ENCODE assay signal across 11 cellular contexts in the genomic region with DNA sequence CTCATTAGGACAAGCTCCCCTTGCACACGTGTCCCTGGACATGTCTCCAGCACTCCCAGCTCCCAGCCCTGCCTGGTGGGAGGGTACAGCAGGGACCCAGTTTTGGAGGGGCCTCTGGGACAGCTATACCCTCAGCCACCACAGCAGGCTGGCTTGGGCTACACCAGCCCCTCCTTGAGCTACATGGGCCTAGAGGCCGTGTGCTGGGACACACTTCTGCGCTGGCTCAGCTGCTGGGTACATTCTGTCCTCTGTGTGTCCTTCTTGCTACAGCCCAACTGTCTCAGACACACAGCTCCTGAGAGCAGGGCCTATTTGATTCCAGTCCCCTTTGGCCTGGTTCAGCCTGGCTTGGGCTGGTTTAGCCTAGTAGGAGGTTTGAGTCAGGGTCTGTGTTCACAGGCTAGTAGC. TPM values are rescaled to one million over a fixed set of nuclear protein-coding genes. Genes with fewer than 3 reads are reported as not detected.
DNase-seq lines count a peak whose midpoint lies in the region; TF ChIP-seq lines count a peak whose summit lies in the region.
"Had no signal": no experiment of that assay in that cellular context is flagged by ENCODE, and none has a peak within 500 bp of the region (broad histone marks: within the 10 kb centered on the region; RNA-seq: fewer than 3 reads in every experiment).

No MANE protein-coding gene starts in this region.

- no peak overlapping the region for H3K4me3 Mint-ChIP-seq in glutamatergic neuron (ENCODE audit: unreplicated experiment)
- H3K4me3 Mint-ChIP-seq: T-helper 17 cell had no signal

- H3K36me3 Mint-ChIP-seq in glutamatergic neuron (ENCODE audit: unreplicated experiment), result no peaks in the 10 kb centered on the region

- H2BK15ac ChIP-seq in mesenchymal stem cell (ENCODE audit: low read depth, poor library complexity, severe bottlenecking), result peak overlapping the region; percentile 38

- H3K4me1 ChIP-seq in HUES64 (ENCODE audit: insufficient read depth, low read length) (peaks cover 16% of the 10 kb centered on the region), esophagus (ENCODE audit: control insufficient read depth in 2 of 2, insufficient read depth in 2 of 2, low read length in 1 of 2) (peaks cover 0 to 4% of the 10 kb centered on the region in 2 donors), mesenchymal stem cell (ENCODE audit: control insufficient read depth, insufficient read depth, low read depth, low read length) (peaks cover 39% of the 10 kb centered on the region), subcutaneous abdominal adipose tissue (ENCODE audit: control insufficient read depth in 5 of 5, insufficient read depth in 5 of 5, low read length in 5 of 5) (peaks cover 5 to 38% (median 31%) of the 10 kb centered on the region in 5 donors), MM.1S (ENCODE audit: low read length) (no peaks in the 10 kb centered on the region)
- H3K4me1 ChIP-seq: Caco-2 had no signal

- DNase-seq in mesenchymal stem cell (peak; percentile 36), MM.1S (no peak), HT-29 (ENCODE audit: low spot score) (no peak), glutamatergic neuron (no peak), SW 1271 (lab: John Stamatoyannopoulos, UW) (no peak)
- DNase-seq: activated CD8-positive, alpha-beta memory T cell treated with anti-CD3 and anti-CD28 coated beads, Interleukin-2, amount 50 U/mL, for 4 hours; Caco-2; T-helper 17 cell had no signal

- H4K8ac ChIP-seq in mesenchymal stem cell (ENCODE audit: low read length), result peak overlapping the region; percentile 82

- H3K79me2 ChIP-seq in MM.1S (ENCODE audit: low read length), result no peaks in the 10 kb centered on the region

- peak overlapping the region in 1 of 2 experiments; percentile 57 for H2BK12ac ChIP-seq in mesenchymal stem cell (ENCODE audit: low read length in 2 of 2)

- no peaks in the 10 kb centered on the region for H3K27me3 ChIP-seq in HUES64 (ENCODE audit: insufficient read depth, low read length)
- H3K27me3 ChIP-seq in esophagus (ENCODE audit: control insufficient read depth in 1 of 2, insufficient read depth in 2 of 2, low read length in 2 of 2), result no peaks in the 10 kb centered on the region
- no peaks in the 10 kb centered on the region for H3K27me3 ChIP-seq in mesenchymal stem cell (ENCODE audit: control insufficient read depth in 1 of 2, insufficient read depth in 1 of 2, low read length in 2 of 2)
- no peaks in the 10 kb centered on the region for H3K27me3 ChIP-seq in subcutaneous abdominal adipose tissue (ENCODE audit: control insufficient read depth in 5 of 5, insufficient read depth in 4 of 5, low read length in 5 of 5)
- H3K27me3 ChIP-seq in MM.1S (replicated peaks; ENCODE audit: insufficient read depth, low read length), result no peaks in the 10 kb centered on the region

- no peaks in the 10 kb centered on the region for H3F3A ChIP-seq in MM.1S (ENCODE audit: insufficient read depth, low read length)

- H3K14ac ChIP-seq in mesenchymal stem cell (ENCODE audit: low read length in 2 of 2), result peak overlapping the region in 1 of 2 experiments; percentile 8

- H3K27ac ChIP-seq in HUES64 (ENCODE audit: low read depth, low read length) (peak overlapping the region; percentile 66), esophagus (ENCODE audit: low read depth in 2 of 2, low read length in 1 of 2) (peak overlapping the region; percentile 58 to 72), mesenchymal stem cell (ENCODE audit: low read length, poor library complexity, severe bottlenecking) (peak overlapping the region; percentile 63), subcutaneous abdominal adipose tissue (ENCODE audit: low read depth, low read length) (peak overlapping the region; percentile 61), MM.1S (ENCODE audit: low read length) (no peak overlapping the region)

- peak overlapping the region; percentile 49 to 73 for H3K18ac ChIP-seq in mesenchymal stem cell (ENCODE audit: low read depth in 1 of 2, low read length in 2 of 2)

- H4K20me1 ChIP-seq in MM.1S (ENCODE audit: insufficient read depth, low read length), result no peaks in the 10 kb centered on the region

- H3K23ac ChIP-seq in mesenchymal stem cell (ENCODE audit: low read length in 2 of 2), result peak overlapping the region in 1 of 2 experiments; percentile 60

- peak overlapping the region; percentile 41; the same call in 1 of the 2 replicates for H3K9ac ChIP-seq in HUES64 (ENCODE audit: low read depth, low read length)
- peak overlapping the region; percentile 32 for H3K9ac ChIP-seq in mesenchymal stem cell (ENCODE audit: low read length)
- H3K9ac ChIP-seq in subcutaneous abdominal adipose tissue (ENCODE audit: low read length in 5 of 5), result peak overlapping the region in 2 of 5 donors; percentile 61 to 66
- H3K9ac ChIP-seq in MM.1S (ENCODE audit: low read length), result no peak overlapping the region

- peaks cover 10% of the 10 kb centered on the region for H3K9me3 Mint-ChIP-seq in glutamatergic neuron (ENCODE audit: unreplicated experiment)

- peaks cover 33% of the 10 kb centered on the region for H3K4me1 Mint-ChIP-seq in glutamatergic neuron (ENCODE audit: low read depth, unreplicated experiment)

- H2AFZ ChIP-seq in mesenchymal stem cell (ENCODE audit: low read depth, low read length), result no peak overlapping the region
- H2AFZ ChIP-seq in MM.1S (ENCODE audit: low read length), result no peak overlapping the region

- H3K79me1 ChIP-seq in mesenchymal stem cell (replicated peaks; ENCODE audit: low read length, poor library complexity, severe bottlenecking), result peaks cover 8% of the 10 kb centered on the region

- peak overlapping the region; percentile 87 for H4K91ac ChIP-seq in mesenchymal stem cell (ENCODE audit: low read length)

- WGBS in HUES64, result 76% methylated on average over 3 of the region's 3 CpGs
- 73 to 85% methylated on average over 3 of the region's 3 CpGs for WGBS in esophagus, 2 donors
- 60% methylated on average over 3 of the region's 3 CpGs for WGBS in mesenchymal stem cell

- no peak overlapping the region for H3K27ac Mint-ChIP-seq in glutamatergic neuron (ENCODE audit: unreplicated experiment)
- H3K27ac Mint-ChIP-seq: T-helper 17 cell had no signal

- TF ChIP-seq CTCF in MM.1S (IDR thresholded peaks at IDR 0.05; ENCODE audit: low read length), result no peak
- no peak for TF ChIP-seq CTCF in glutamatergic neuron (IDR thresholded peaks at IDR 0.05; ENCODE audit: partially characterized antibody, unreplicated experiment)

- peak overlapping the region; percentile 29 for H2AK5ac ChIP-seq in mesenchymal stem cell (ENCODE audit: low read length, severe bottlenecking)

- H2BK5ac ChIP-seq in mesenchymal stem cell (ENCODE audit: low read depth, low read length, poor library complexity, severe bottlenecking), result no peak overlapping the region

- H3K4me2 ChIP-seq in mesenchymal stem cell (ENCODE audit: low read length, poor library complexity, severe bottlenecking), result no peak overlapping the region
- no peak overlapping the region for H3K4me2 ChIP-seq in MM.1S (ENCODE audit: low read depth, low read length)

- H3K36me3 ChIP-seq in HUES64 (ENCODE audit: insufficient read depth, low read length) (peaks cover 14% of the 10 kb centered on the region; the same call in 1 of the 2 replicates), esophagus (ENCODE audit: control insufficient read depth in 2 of 2, insufficient read depth in 2 of 2, low read length in 1 of 2) (peaks cover 0 to 8% of the 10 kb centered on the region in 2 donors), mesenchymal stem cell (ENCODE audit: control insufficient read depth in 1 of 2, insufficient read depth in 2 of 2, low read depth in 1 of 2, low read length in 2 of 2) (peaks cover 26 to 46% of the 10 kb centered on the region in 2 experiments), subcutaneous abdominal adipose tissue (ENCODE audit: control insufficient read depth in 5 of 5, insufficient read depth in 5 of 5, low read length in 5 of 5) (peaks cover 0 to 31% (median 13%) of the 10 kb centered on the region in 5 donors), MM.1S (replicated peaks; ENCODE audit: insufficient read depth, low read length) (no peaks in the 10 kb centered on the region)

- H3K4me3 ChIP-seq in HUES64 (ENCODE audit: low read length), result no peak overlapping the region
- no peak overlapping the region for H3K4me3 ChIP-seq in esophagus (ENCODE audit: low read depth in 1 of 2, low read length in 2 of 2)
- H3K4me3 ChIP-seq in mesenchymal stem cell (ENCODE audit: insufficient read depth in 1 of 2, low read depth in 1 of 2, low read length in 2 of 2), result no peak overlapping the region
- H3K4me3 ChIP-seq in subcutaneous abdominal adipose tissue (ENCODE audit: low read depth in 1 of 5, low read length in 5 of 5), result no peak overlapping the region
- no peak overlapping the region for H3K4me3 ChIP-seq in MM.1S (ENCODE audit: low read length)

- H3K9me3 ChIP-seq in HUES64 (ENCODE audit: insufficient read depth, low read depth, low read length) (no peaks in the 10 kb centered on the region), esophagus (ENCODE audit: control insufficient read depth in 2 of 2, insufficient read depth in 1 of 2, low read depth in 1 of 2, low read length in 1 of 2) (no peaks in the 10 kb centered on the region), mesenchymal stem cell (ENCODE audit: control insufficient read depth, low read length) (no peaks in the 10 kb centered on the region), subcutaneous abdominal adipose tissue (ENCODE audit: control insufficient read depth in 5 of 5, low read length in 5 of 5) (no peaks in the 10 kb centered on the region), MM.1S (replicated peaks; ENCODE audit: insufficient read depth, low read length) (no peaks in the 10 kb centered on the region)
- H3K9me3 ChIP-seq: Caco-2 had no signal

- no peaks in the 10 kb centered on the region for H3K9me2 ChIP-seq in MM.1S (replicated peaks; ENCODE audit: insufficient read depth, low read length)

- peaks cover 14% of the 10 kb centered on the region for H3K27me3 Mint-ChIP-seq in glutamatergic neuron (ENCODE audit: unreplicated experiment)
- H3K27me3 Mint-ChIP-seq: T-helper 17 cell had no signal

- H2BK120ac ChIP-seq in mesenchymal stem cell (ENCODE audit: low read depth, low read length), result peak overlapping the region; percentile 51

- H3K4ac ChIP-seq in mesenchymal stem cell (ENCODE audit: low read depth in 1 of 2, low read length in 2 of 2), result peak overlapping the region; percentile 39 to 55

RNA-seq across cellular contexts. Expression of gene DMAP1, which starts 26.7 kb away (rescaled TPM):
- 41.6 TPM for polyA plus RNA-seq in HUES64 (2013, experiment 1 of 2)
- 37.8 TPM for polyA plus RNA-seq in HUES64 (2013, experiment 2 of 2)
- polyA plus RNA-seq in esophagus, result 10 to 100 TPM; 21.8 to 27.8 TPM
- polyA plus RNA-seq in mesenchymal stem cell (2013, experiment 1 of 2), result 18.5 TPM
- polyA plus RNA-seq in mesenchymal stem cell (2013, experiment 2 of 2), result 18.4 TPM
- 29.7 and 43.9 TPM in 2 replicates for total RNA-seq in HT-29 (2014; rRNA removed; shearing (Covaris generic))
- total RNA-seq in glutamatergic neuron (ENCODE audit: unreplicated experiment), result 62.6 TPM
